Comparison of ENCODE assay signal across 13 cellular contexts in genomic region chr2:172219201-172219600, GRCh38.
DNase-seq lines count a peak whose midpoint lies in the region; ATAC-seq, FAIRE-seq and TF ChIP-seq lines count a peak whose summit lies in the region.
"Had no signal": no experiment of that assay in that cellular context is flagged by ENCODE, and none has a peak within 500 bp of the region (broad histone marks: within the 10 kb centered on the region; RNA-seq: fewer than 3 reads in every experiment).

No MANE protein-coding gene starts in this region.

- peaks cover 5 to 24% of the 10 kb centered on the region in 2 experiments; a peak in 4 of 5 replicates for H3K27me3 ChIP-seq in HepG2 (ENCODE audit: control insufficient read depth in 1 of 2, insufficient read depth in 2 of 2, low read length in 2 of 2)
- H3K27me3 ChIP-seq in right lobe of liver = no peaks in the 10 kb centered on the region
- H3K27me3 ChIP-seq in GM12878 (replicated peaks in 1 of 2; ENCODE audit: control insufficient read depth in 2 of 2, insufficient read depth in 2 of 2, low read length in 1 of 2) = peaks cover 0 to 2% of the 10 kb centered on the region in 2 experiments; a peak in 2 of 4 replicates
- H3K27me3 ChIP-seq: BE2C had no signal

- TF ChIP-seq EP300 in HepG2 (IDR thresholded peaks at IDR 0.05; ENCODE audit: low read depth in 2 of 2, low read length in 2 of 2) (no peak), HepG2 (CRISPR knock-in tag; IDR thresholded peaks at IDR 0.05; ENCODE audit: borderline replicate concordance) (no peak), GM12878 (IDR thresholded peaks at IDR 0.05; ENCODE audit: borderline replicate concordance in 1 of 2, control insufficient read depth in 1 of 2, low read depth in 2 of 2, low read length in 2 of 2) (no peak)

- in situ Hi-C loops in HepG2 (cut with HindIII; ENCODE audit: extremely low pct_ligation_motif_present, low pct_unique_long_range_greater_than_20kb) (no loop called here), KBM-7 (cut with MboI; ENCODE audit: low pct_unique_long_range_greater_than_20kb, low sequenced_read_pairs) (no loop called here), GM12878 (cut with MboI) (no loop called here)

- intact Hi-C loops in HepG2 (cut with micrococcal nuclease; ENCODE audit: unreplicated experiment) = no loop called here
- intact Hi-C loops in right lobe of liver (cut with DNase I) = no loop called here
- intact Hi-C loops in GM12878 (cut with micrococcal nuclease; ENCODE audit: unreplicated experiment) = no loop called here

- no peak overlapping the region for H2AFZ ChIP-seq in HepG2 (ENCODE audit: low read length)
- no peak overlapping the region for H2AFZ ChIP-seq in GM12878 (ENCODE audit: control insufficient read depth, low read depth, low read length)

- BruUV-seq in HepG2 (replicated peaks; lab: Mats Ljungman, UMichigan) = no TSS peak
- BruUV-seq in GM12878 (replicated peaks; lab: Mats Ljungman, UMichigan) = no TSS peak

- TF ChIP-seq POLR2A in HepG2 (IDR thresholded peaks at IDR 0.05; ENCODE audit: insufficient read depth in 1 of 2, low read depth in 2 of 2, low read length in 2 of 2) (no peak), right lobe of liver (IDR thresholded peaks at IDR 0.05) (no peak), GM12878 (IDR thresholded peaks at IDR 0.05; ENCODE audit: low read depth, low read length) (no peak)

- ATAC-seq in HepG2 = no peak
- ATAC-seq in right lobe of liver = no peak
- no peak for ATAC-seq in GM12878
- ATAC-seq in SK-N-SH treated with all-trans-retinoic acid at 6 μM for 48 hours = no peak
- no peak for ATAC-seq in HG03108 (IDR thresholded peaks at IDR 0.05; ENCODE audit: unreplicated experiment)

- H3K79me2 ChIP-seq in HepG2 (ENCODE audit: insufficient read depth, low read length) (no peaks in the 10 kb centered on the region), GM12878 (ENCODE audit: control insufficient read depth, insufficient read depth, low read length) (no peaks in the 10 kb centered on the region)

- H3K4me1 ChIP-seq in HepG2 (ENCODE audit: insufficient read depth, low read length) (no peaks in the 10 kb centered on the region), right lobe of liver (no peaks in the 10 kb centered on the region), GM12878 (ENCODE audit: control insufficient read depth, insufficient read depth, low read length) (no peaks in the 10 kb centered on the region)
- H3K4me1 ChIP-seq: BE2C had no signal

- DNase-seq in HepG2 (ENCODE audit: low spot score) = no peak
- no peak for DNase-seq in right lobe of liver
- peak; percentile 44 for DNase-seq in KBM-7
- DNase-seq in GM12878 (ENCODE audit: low read depth, low spot score) = no peak
- no peak for DNase-seq in nucleus accumbens (lab: John Stamatoyannopoulos, UW)
- DNase-seq: BE2C; CD4-positive, alpha-beta memory T cell; DMS79; HCEC 1CT had no signal

- 17% methylated on average over 2 of the region's 2 CpGs for WGBS in HepG2 (ENCODE audit: low lambda C conversion rate)
- WGBS in right lobe of liver (ENCODE audit: insufficient coverage, low coverage, low lambda C conversion rate, missing lambda C conversion rate) = 53% methylated on average over 2 of the region's 2 CpGs
- 2% methylated on average over 2 of the region's 2 CpGs for WGBS in GM12878 (ENCODE audit: insufficient coverage, insufficient replicate concordance, low lambda C conversion rate, missing lambda C conversion rate)

- no peak for TF ChIP-seq CTCF in HepG2 (CRISPR knock-in tag; IDR thresholded peaks at IDR 0.05)
- no peak for TF ChIP-seq CTCF in right lobe of liver (IDR thresholded peaks at IDR 0.05)
- TF ChIP-seq CTCF in GM12878 (IDR thresholded peaks at IDR 0.05 in 2 of 3, conservative IDR thresholded peaks at IDR 0.05 in 1 of 3; ENCODE audit: control insufficient read depth in 2 of 3, extremely low read depth in 1 of 3, insufficient read depth in 1 of 3, low read depth in 3 of 3, low read length in 3 of 3) = no peak

- FAIRE-seq in HepG2 (lab: Jason Lieb, UNC) = no peak
- no peak for FAIRE-seq in GM12878 (lab: Jason Lieb, UNC)
- FAIRE-seq: GM19239 had no signal

- H3K36me3 ChIP-seq in HepG2 (replicated peaks in 1 of 2; ENCODE audit: control insufficient read depth in 1 of 2, insufficient read depth in 2 of 2, low read length in 2 of 2) (no peaks in the 10 kb centered on the region), right lobe of liver (no peaks in the 10 kb centered on the region), GM12878 (ENCODE audit: control insufficient read depth in 2 of 2, insufficient read depth in 2 of 2, low read length in 1 of 2) (no peaks in the 10 kb centered on the region)
- H3K36me3 ChIP-seq: BE2C had no signal

- TF ChIP-seq RAD21 in HepG2 (CRISPR knock-in tag; IDR thresholded peaks at IDR 0.05) = no peak
- no peak for TF ChIP-seq RAD21 in GM12878 (IDR thresholded peaks at IDR 0.05; ENCODE audit: insufficient read depth, low read depth, low read length)

- SMC1A ChIA-PET in GM12878 (lab: Charles Lee; ENCODE audit: uncharacterized antibody, unreplicated experiment) = interaction anchor here (0.7 kb wide), 1 partner anchor 1317 kb away, joined by 3 read pairs; no protein-coding TSS in a partner anchor

- H3K27ac ChIP-seq in HepG2 (ENCODE audit: extremely low read length, insufficient read depth, low read length) (no peak overlapping the region), right lobe of liver (no peak overlapping the region), GM12878 (ENCODE audit: control insufficient read depth, insufficient read depth) (no peak overlapping the region)
- H3K27ac ChIP-seq: C4-2B had no signal

- H4K20me1 ChIP-seq in HepG2 (ENCODE audit: insufficient read depth, low read length) (no peaks in the 10 kb centered on the region), GM12878 (ENCODE audit: control insufficient read depth, insufficient read depth) (no peaks in the 10 kb centered on the region)

- H3K4me2 ChIP-seq in HepG2 (ENCODE audit: low read depth, low read length) (no peak overlapping the region), GM12878 (ENCODE audit: control insufficient read depth, insufficient read depth) (no peak overlapping the region)

- POLR2A ChIA-PET in HepG2 (lab: Yijun Ruan, JAX) (no interaction called here), GM12878 (lab: Charles Lee) (no interaction called here)

- CTCF ChIA-PET in HepG2 (lab: Yijun Ruan, JAX; ENCODE audit: low intra/inter-chr PET ratio, low total read pairs) = no interaction called here
- CTCF ChIA-PET in GM12878 (lab: Yijun Ruan, JAX) = interaction anchor here (1.5 kb wide), 1 partner anchor 243 kb away, joined by 5 read pairs; no protein-coding TSS in a partner anchor

- RAD21 ChIA-PET in GM12878 (lab: Charles Lee; ENCODE audit: unreplicated experiment) = no interaction called here

- H3K9ac ChIP-seq in HepG2 (ENCODE audit: insufficient read depth, low read depth, low read length) (no peak overlapping the region), GM12878 (ENCODE audit: control insufficient read depth, insufficient read depth, low read length) (no peak overlapping the region)

- H3K9me3 ChIP-seq in HepG2 (ENCODE audit: low read length) (no peaks in the 10 kb centered on the region), right lobe of liver (no peaks in the 10 kb centered on the region), GM12878 (replicated peaks; ENCODE audit: control insufficient read depth, insufficient read depth, low read length) (no peaks in the 10 kb centered on the region)
- H3K9me3 ChIP-seq: BE2C had no signal

- H3K4me3 ChIP-seq in HepG2 (replicated peaks in 1 of 3; ENCODE audit: insufficient read depth in 1 of 3, low read depth in 2 of 3, low read length in 3 of 3) (no peak overlapping the region), right lobe of liver (no peak overlapping the region), GM12878 (no peak overlapping the region)

TF ChIP-seq in HepG2, 621 proteins besides CTCF, POLR2A, EP300 and RAD21:
- peak; percentile 87 for TF ChIP-seq NFE2L2 (IDR thresholded peaks at IDR 0.05; ENCODE audit: low read length)
- TF ChIP-seq MAFF (IDR thresholded peaks at IDR 0.05; ENCODE audit: low read depth, low read length) = peak; percentile 82
- TF ChIP-seq MAFK (conservative IDR thresholded peaks at IDR 0.05 in 1 of 2, IDR thresholded peaks at IDR 0.05 in 1 of 2; ENCODE audit: low read length in 2 of 2) = peak; percentile 85 to 91
- no peak for TF ChIP-seq THAP11 (CRISPR knock-in tag; IDR thresholded peaks at IDR 0.05)
- no peak for TF ChIP-seq MTF2 (CRISPR knock-in tag; IDR thresholded peaks at IDR 0.05; ENCODE audit: borderline replicate concordance)

TF ChIP-seq in GM12878, 131 proteins besides CTCF, POLR2A, EP300 and RAD21 (continues in another document):
- TF ChIP-seq EGR1 (IDR thresholded peaks at IDR 0.05; ENCODE audit: borderline replicate concordance in 1 of 2, low read depth in 2 of 2, low read length in 2 of 2) = no peak

TF ChIP-seq in SK-N-SH treated with all-trans-retinoic acid at 6 μM for 48 hours, 23 proteins besides CTCF, POLR2A, EP300 and RAD21 (continues in another document):
- no peak for TF ChIP-seq ZNF565 (CRISPR knock-in tag; conservative IDR thresholded peaks at IDR 0.05; ENCODE audit: low read depth)
- TF ChIP-seq OSR1 (CRISPR knock-in tag; IDR thresholded peaks at IDR 0.05) = no peak
- TF ChIP-seq, protein P1, sequence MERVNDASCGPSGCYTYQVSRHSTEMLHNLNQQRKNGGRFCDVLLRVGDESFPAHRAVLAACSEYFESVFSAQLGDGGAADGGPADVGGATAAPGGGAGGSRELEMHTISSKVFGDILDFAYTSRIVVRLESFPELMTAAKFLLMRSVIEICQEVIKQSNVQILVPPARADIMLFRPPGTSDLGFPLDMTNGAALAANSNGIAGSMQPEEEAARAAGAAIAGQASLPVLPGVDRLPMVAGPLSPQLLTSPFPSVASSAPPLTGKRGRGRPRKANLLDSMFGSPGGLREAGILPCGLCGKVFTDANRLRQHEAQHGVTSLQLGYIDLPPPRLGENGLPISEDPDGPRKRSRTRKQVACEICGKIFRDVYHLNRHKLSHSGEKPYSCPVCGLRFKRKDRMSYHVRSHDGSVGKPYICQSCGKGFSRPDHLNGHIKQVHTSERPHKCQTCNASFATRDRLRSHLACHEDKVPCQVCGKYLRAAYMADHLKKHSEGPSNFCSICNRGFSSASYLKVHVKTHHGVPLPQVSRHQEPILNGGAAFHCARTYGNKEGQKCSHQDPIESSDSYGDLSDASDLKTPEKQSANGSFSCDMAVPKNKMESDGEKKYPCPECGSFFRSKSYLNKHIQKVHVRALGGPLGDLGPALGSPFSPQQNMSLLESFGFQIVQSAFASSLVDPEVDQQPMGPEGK (CRISPR knock-in tag; IDR thresholded peaks at IDR 0.05; ENCODE audit: borderline replicate concordance) = no peak
- no peak for TF ChIP-seq SNAI2 (CRISPR knock-in tag; IDR thresholded peaks at IDR 0.05)
- TF ChIP-seq ARNTL (CRISPR knock-in tag; IDR thresholded peaks at IDR 0.05; ENCODE audit: borderline replicate concordance, low read depth) = no peak
- TF ChIP-seq ISL1 (CRISPR knock-in tag; IDR thresholded peaks at IDR 0.05) = no peak
- TF ChIP-seq ESRRG (CRISPR knock-in tag; IDR thresholded peaks at IDR 0.05) = no peak
- TF ChIP-seq ZNF70 (CRISPR knock-in tag; IDR thresholded peaks at IDR 0.05) = no peak
- TF ChIP-seq ZC3H10 (CRISPR knock-in tag; IDR thresholded peaks at IDR 0.05) = no peak
